1 cellular context compared by ENCODE assay signal in the genomic region with DNA sequence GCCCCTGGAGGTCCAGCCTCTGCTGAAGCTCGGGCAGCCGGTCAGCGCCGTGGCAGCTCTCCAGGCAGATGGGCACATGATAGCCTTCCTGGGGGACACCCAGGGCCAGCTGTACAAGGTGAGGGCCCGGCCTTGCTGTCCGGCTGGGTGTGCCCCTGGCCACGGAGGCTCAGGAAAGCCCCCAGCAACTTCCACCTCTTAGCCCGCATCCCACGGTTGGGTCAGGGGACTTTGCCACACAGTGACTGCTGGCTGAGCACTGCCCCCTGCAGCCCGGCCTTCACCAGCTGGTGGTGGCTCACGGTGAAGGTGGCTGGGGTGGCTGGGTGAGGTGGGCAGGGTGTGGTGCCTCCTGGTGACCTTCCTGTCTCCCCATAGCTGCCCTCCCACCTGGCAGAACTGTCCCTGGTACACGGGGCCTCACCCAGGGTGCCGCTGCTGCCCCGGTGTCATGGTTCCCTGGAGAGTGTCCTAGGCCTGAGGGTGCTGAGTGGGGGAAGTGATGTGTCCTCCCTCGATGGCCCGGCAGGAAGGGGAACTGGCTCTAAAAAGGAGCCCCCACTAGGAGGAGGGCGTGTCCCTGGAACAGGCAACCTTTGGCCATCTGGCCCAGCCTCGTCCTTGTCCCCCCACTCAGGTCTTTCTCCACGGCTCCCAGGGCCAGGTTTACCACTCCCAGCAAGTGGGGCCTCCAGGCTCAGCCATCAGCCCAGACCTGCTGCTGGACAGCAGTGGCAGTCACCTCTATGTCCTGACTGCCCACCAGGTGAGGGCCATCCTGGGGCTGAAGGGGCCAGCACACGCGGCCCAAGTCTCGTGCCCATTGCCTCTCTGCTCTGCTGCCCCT.
TF ChIP-seq lines count a peak whose summit lies in the region.

No MANE protein-coding gene starts in this region.

TF ChIP-seq in HepG2, 621 proteins besides CTCF, POLR2A, EP300 and RAD21:
- 0 out of 2 replicates have a peak, but pooled peaks have one; percentile 8 for TF ChIP-seq STAG1 (CRISPR knock-in tag; IDR thresholded peaks at IDR 0.05)
- no peak for TF ChIP-seq SIN3B (IDR thresholded peaks at IDR 0.05; ENCODE audit: low read length)
- peak; percentile 53; the same call in 1 of the 2 replicates for TF ChIP-seq HNRNPL (IDR thresholded peaks at IDR 0.05; ENCODE audit: low read depth, low read length)
- no peak for TF ChIP-seq NRL (CRISPR knock-in tag; IDR thresholded peaks at IDR 0.05; ENCODE audit: borderline replicate concordance)
- TF ChIP-seq KDM2A (CRISPR knock-in tag; IDR thresholded peaks at IDR 0.05; ENCODE audit: borderline replicate concordance, low read depth), result no peak
- no peak for TF ChIP-seq FOXC1 (CRISPR knock-in tag; IDR thresholded peaks at IDR 0.05; ENCODE audit: borderline replicate concordance)
- TF ChIP-seq DBP (CRISPR knock-in tag; IDR thresholded peaks at IDR 0.05; ENCODE audit: not compliant biosample characterization), result no peak
- TF ChIP-seq WIZ (CRISPR knock-in tag; IDR thresholded peaks at IDR 0.05), result no peak
- TF ChIP-seq ZNF407 (CRISPR knock-in tag; IDR thresholded peaks at IDR 0.05; ENCODE audit: not compliant biosample characterization), result no peak
- no peak for TF ChIP-seq ZNF687 (CRISPR knock-in tag; IDR thresholded peaks at IDR 0.05)
- TF ChIP-seq NFE2 (CRISPR knock-in tag; IDR thresholded peaks at IDR 0.05), result no peak
